21 cellular contexts compared by ENCODE assay signal in the genomic region with DNA sequence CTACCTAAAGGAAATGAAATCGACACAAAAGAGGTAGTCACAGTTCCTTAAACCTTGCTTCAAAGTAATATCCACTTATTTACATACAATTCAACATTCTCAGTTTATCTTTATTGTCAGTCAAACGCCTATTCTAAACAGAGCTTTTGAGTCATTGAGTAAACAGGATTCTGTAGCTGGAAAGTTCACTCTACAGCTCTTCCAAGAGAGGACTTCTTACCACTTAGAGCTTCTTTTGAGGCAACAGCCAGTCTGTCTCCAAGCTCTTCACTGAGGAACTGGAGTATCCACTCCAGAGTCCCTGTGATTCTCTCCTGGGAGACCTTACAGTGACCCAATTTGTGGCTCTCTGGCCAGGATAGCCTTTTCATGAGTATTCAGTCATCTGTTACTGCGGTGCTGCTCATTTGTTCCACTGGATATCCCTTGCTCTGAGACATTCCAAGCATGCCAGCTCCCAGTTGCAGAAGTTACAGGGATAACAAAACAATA.
DNase-seq lines count a peak whose midpoint lies in the region; ATAC-seq, FAIRE-seq and TF ChIP-seq lines count a peak whose summit lies in the region.
"Had no signal": no experiment of that assay in that cellular context is flagged by ENCODE, and none has a peak within 500 bp of the region (broad histone marks: within the 10 kb centered on the region; RNA-seq: fewer than 3 reads in every experiment).

No MANE protein-coding gene starts in this region.

- BruUV-seq in HepG2 (replicated peaks; lab: Mats Ljungman, UMichigan), result no TSS peak

- 21% methylated on average over 3 of the region's 3 CpGs for WGBS in HepG2 (ENCODE audit: low lambda C conversion rate)
- WGBS in right lobe of liver (ENCODE audit: insufficient coverage, low coverage, low lambda C conversion rate, missing lambda C conversion rate), result 30% methylated on average over 3 of the region's 3 CpGs
- 55 to 74% (median 62%) methylated on average over 3 of the region's 3 CpGs for WGBS in spleen, 5 donors

- H4K20me1 ChIP-seq in HepG2 (ENCODE audit: insufficient read depth, low read length), result no peaks in the 10 kb centered on the region

- peaks cover 3 to 10% of the 10 kb centered on the region in 2 experiments; a peak in 2 of 5 replicates for H3K27me3 ChIP-seq in HepG2 (ENCODE audit: control insufficient read depth in 1 of 2, insufficient read depth in 2 of 2, low read length in 2 of 2)
- no peaks in the 10 kb centered on the region for H3K27me3 ChIP-seq in right lobe of liver
- no peaks in the 10 kb centered on the region for H3K27me3 ChIP-seq in bronchial epithelial cell (ENCODE audit: control insufficient read depth, insufficient read depth, low read length)
- peaks cover 0 to 7% (median 0%) of the 10 kb centered on the region in 7 donors for H3K27me3 ChIP-seq in spleen (replicated peaks in 1 of 7)
- H3K27me3 ChIP-seq: tibial nerve had no signal

- intact Hi-C loops in HepG2 (cut with micrococcal nuclease; ENCODE audit: unreplicated experiment) (no loop called here), right lobe of liver (cut with DNase I) (no loop called here), spleen (cut with DNase I; ENCODE audit: low total_unique reads) (no loop called here)

- no peak for TF ChIP-seq RAD21 in HepG2 (CRISPR knock-in tag; IDR thresholded peaks at IDR 0.05)

- FAIRE-seq in HepG2 (lab: Jason Lieb, UNC), result peak; percentile 34
- no peak for FAIRE-seq in bronchial epithelial cell (lab: Jason Lieb, UNC)
- FAIRE-seq: kidney had no signal

- H2AFZ ChIP-seq in HepG2 (ENCODE audit: low read length), result no peak overlapping the region

- H3K9me3 ChIP-seq in HepG2 (ENCODE audit: low read length) (no peaks in the 10 kb centered on the region), right lobe of liver (no peaks in the 10 kb centered on the region), spleen (no peaks in the 10 kb centered on the region)
- H3K9me3 ChIP-seq: tibial nerve had no signal

- peak; percentile 53 for ATAC-seq in HepG2
- ATAC-seq in right lobe of liver, result no peak
- ATAC-seq in GM18502 (IDR thresholded peaks at IDR 0.05; ENCODE audit: poor library complexity, unreplicated experiment), result no peak
- no peak for ATAC-seq in HG03460 (IDR thresholded peaks at IDR 0.05; ENCODE audit: unreplicated experiment)
- ATAC-seq: activated T-cell treated with anti-CD3 and anti-CD28 coated beads, Interleukin-2, amount 50 U/mL, for 72 hours; right cardiac atrium; stimulated activated naive CD8-positive, alpha-beta T cell treated with anti-CD3 and anti-CD28 coated beads, Interleukin-15, Interleukin-2, amounts not matched to agents 100 U/mL and 50 U/mL, for 24 hours had no signal

- TF ChIP-seq POLR2A in HepG2 (IDR thresholded peaks at IDR 0.05; ENCODE audit: insufficient read depth in 1 of 2, low read depth in 2 of 2, low read length in 2 of 2), result no peak
- no peak for TF ChIP-seq POLR2A in right lobe of liver (IDR thresholded peaks at IDR 0.05)
- no peak for TF ChIP-seq POLR2A in spleen (IDR thresholded peaks at IDR 0.05)

- no peaks in the 10 kb centered on the region for H3K36me3 ChIP-seq in HepG2 (replicated peaks in 1 of 2; ENCODE audit: control insufficient read depth in 1 of 2, insufficient read depth in 2 of 2, low read length in 2 of 2)
- no peaks in the 10 kb centered on the region for H3K36me3 ChIP-seq in right lobe of liver
- no peaks in the 10 kb centered on the region for H3K36me3 ChIP-seq in bronchial epithelial cell (ENCODE audit: control insufficient read depth, insufficient read depth, low read length)
- H3K36me3 ChIP-seq in spleen, result no peaks in the 10 kb centered on the region
- H3K36me3 ChIP-seq: tibial nerve had no signal

- H3K27ac ChIP-seq in HepG2 (ENCODE audit: extremely low read length, insufficient read depth, low read length) (no peak overlapping the region), right lobe of liver (no peak overlapping the region), spleen (no peak overlapping the region)
- H3K27ac ChIP-seq: tibial nerve had no signal

- in situ Hi-C loops in HepG2 (cut with HindIII; ENCODE audit: extremely low pct_ligation_motif_present, low pct_unique_long_range_greater_than_20kb), result no loop called here

- TF ChIP-seq CTCF in HepG2 (CRISPR knock-in tag; IDR thresholded peaks at IDR 0.05), result no peak
- no peak for TF ChIP-seq CTCF in right lobe of liver (IDR thresholded peaks at IDR 0.05)
- no peak for TF ChIP-seq CTCF in bronchial epithelial cell (IDR thresholded peaks at IDR 0.05; ENCODE audit: insufficient read depth, low read length, severe bottlenecking)
- no peak for TF ChIP-seq CTCF in spleen (IDR thresholded peaks at IDR 0.05 in 8 of 11, conservative IDR thresholded peaks at IDR 0.05 in 3 of 11)

- no peak overlapping the region for H3K9ac ChIP-seq in HepG2 (ENCODE audit: insufficient read depth, low read depth, low read length)

- no peak overlapping the region for H3K4me2 ChIP-seq in HepG2 (ENCODE audit: low read depth, low read length)

- H3K4me3 ChIP-seq in HepG2 (replicated peaks in 1 of 3; ENCODE audit: insufficient read depth in 1 of 3, low read depth in 2 of 3, low read length in 3 of 3), result no peak overlapping the region
- H3K4me3 ChIP-seq in right lobe of liver, result no peak overlapping the region
- no peak overlapping the region for H3K4me3 ChIP-seq in bronchial epithelial cell (ENCODE audit: low read depth, low read length)
- H3K4me3 ChIP-seq in spleen, result no peak overlapping the region
- H3K4me3 ChIP-seq: tibial nerve had no signal

- CTCF ChIA-PET in HepG2 (lab: Yijun Ruan, JAX; ENCODE audit: low intra/inter-chr PET ratio, low total read pairs), result no interaction called here

- H3K4me1 ChIP-seq in HepG2 (ENCODE audit: insufficient read depth, low read length) (peaks cover 17% of the 10 kb centered on the region), right lobe of liver (no peaks in the 10 kb centered on the region), spleen (peaks cover 0 to 4% (median 0%) of the 10 kb centered on the region in 6 donors)

- TF ChIP-seq EP300 in HepG2 (IDR thresholded peaks at IDR 0.05; ENCODE audit: low read depth in 2 of 2, low read length in 2 of 2) (no peak), HepG2 (CRISPR knock-in tag; IDR thresholded peaks at IDR 0.05; ENCODE audit: borderline replicate concordance) (no peak)

- POLR2A ChIA-PET in HepG2 (lab: Yijun Ruan, JAX), result no interaction called here

- no peaks in the 10 kb centered on the region for H3K79me2 ChIP-seq in HepG2 (ENCODE audit: insufficient read depth, low read length)

- peak; percentile 29 for DNase-seq in HepG2 (ENCODE audit: low spot score)
- no peak for DNase-seq in right lobe of liver
- DNase-seq in bronchial epithelial cell (ENCODE audit: low read depth), result peak; percentile 67
- DNase-seq in kidney glomerular epithelial cell (lab: John Stamatoyannopoulos, UW), result peak; percentile 3
- no peak for DNase-seq in spleen
- no peak for DNase-seq in NCI-H226
- DNase-seq: activated naive CD8-positive, alpha-beta T cell treated with anti-CD3 and anti-CD28 coated beads, Interleukin-2, amount 10 ng/mL, durations not matched to agents 7 days and 5 days; activated T-cell treated with anti-CD3 and anti-CD28 coated beads, Interleukin-2, amount 50 U/mL, for 72 hours; kidney; midbrain; NCI-H1048; NCI-H2029 treated with DMSO at 0.1 percent for 48 hours; NCI-H510A treated with DMSO at 0.1 percent for 48 hours; right cardiac atrium; SHP77; stimulated activated CD4-positive, alpha-beta T cell treated with anti-CD3 and anti-CD28 coated beads, Interleukin-1b, Interleukin-23, amount 100 ng/mL, for 48 hours; stimulated activated naive CD8-positive, alpha-beta T cell treated with anti-CD3 and anti-CD28 coated beads, Interleukin-15, Interleukin-2, amounts not matched to agents 100 U/mL and 50 U/mL, for 24 hours; T-helper 2 cell had no signal

TF ChIP-seq in HepG2, 621 proteins besides CTCF, POLR2A, EP300 and RAD21 (continues in another document):
- TF ChIP-seq, protein P1, sequence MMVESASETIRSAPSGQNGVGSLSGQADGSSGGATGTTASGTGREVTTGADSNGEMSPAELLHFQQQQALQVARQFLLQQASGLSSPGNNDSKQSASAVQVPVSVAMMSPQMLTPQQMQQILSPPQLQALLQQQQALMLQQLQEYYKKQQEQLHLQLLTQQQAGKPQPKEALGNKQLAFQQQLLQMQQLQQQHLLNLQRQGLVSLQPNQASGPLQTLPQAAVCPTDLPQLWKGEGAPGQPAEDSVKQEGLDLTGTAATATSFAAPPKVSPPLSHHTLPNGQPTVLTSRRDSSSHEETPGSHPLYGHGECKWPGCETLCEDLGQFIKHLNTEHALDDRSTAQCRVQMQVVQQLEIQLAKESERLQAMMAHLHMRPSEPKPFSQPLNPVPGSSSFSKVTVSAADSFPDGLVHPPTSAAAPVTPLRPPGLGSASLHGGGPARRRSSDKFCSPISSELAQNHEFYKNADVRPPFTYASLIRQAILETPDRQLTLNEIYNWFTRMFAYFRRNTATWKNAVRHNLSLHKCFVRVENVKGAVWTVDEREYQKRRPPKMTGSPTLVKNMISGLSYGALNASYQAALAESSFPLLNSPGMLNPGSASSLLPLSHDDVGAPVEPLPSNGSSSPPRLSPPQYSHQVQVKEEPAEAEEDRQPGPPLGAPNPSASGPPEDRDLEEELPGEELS (CRISPR knock-in tag; IDR thresholded peaks at IDR 0.05), result 0 out of 2 replicates have a peak, but pooled peaks have one; percentile 23
- TF ChIP-seq SOX5 (CRISPR knock-in tag; IDR thresholded peaks at IDR 0.05; ENCODE audit: borderline replicate concordance) (peak; percentile 72; the same call in 1 of the 2 replicates), SOX6 (IDR thresholded peaks at IDR 0.05) (no peak), SOX6 (CRISPR knock-in tag; IDR thresholded peaks at IDR 0.05) (peak; percentile 42; the same call in 1 of the 2 replicates), SOX13 (IDR thresholded peaks at IDR 0.05) (no peak), SOX13 (CRISPR knock-in tag; conservative IDR thresholded peaks at IDR 0.05 in 1 of 2, IDR thresholded peaks at IDR 0.05 in 1 of 2) (peak in 1 of 2 experiments; percentile 70; a peak in 1 of 4 replicates), SIX1 (CRISPR knock-in tag; IDR thresholded peaks at IDR 0.05; ENCODE audit: borderline replicate concordance) (no peak), FOXA3 (CRISPR knock-in tag; IDR thresholded peaks at IDR 0.05) (peak; percentile 72)

Comparison
In these comparisons a context has a peak if more than half of its experiments do, and no peak if none do; other contexts are left out.
1. DNase-seq: peak in HepG2 (single experiment), bronchial epithelial cell (single experiment) and kidney glomerular epithelial cell (single experiment); none in right lobe of liver (0 of 3), spleen (single experiment) and NCI-H226 (single experiment).